ENCODE assay signal across 38 cellular contexts in genomic region chr16:84131118-84131517, GRCh38. TPM values are rescaled to one million over a fixed set of nuclear protein-coding genes. Genes with fewer than 3 reads are reported as not detected.
"Had no signal": no experiment of that assay in that cellular context is flagged by ENCODE, and none has a peak within 500 bp of the region (broad histone marks: within the 10 kb centered on the region; RNA-seq: fewer than 3 reads in every experiment).

No MANE protein-coding gene starts in this region.

- H3K4me1 ChIP-seq: body of pancreas, breast epithelium, esophagus squamous epithelium, gastroesophageal sphincter had no signal

- ATAC-seq: activated CD4-positive, alpha-beta T cell treated with anti-CD3 and anti-CD28 coated beads for 36 hours; activated CD8-positive, alpha-beta memory T cell treated with anti-CD3 and anti-CD28 coated beads, Interleukin-2, amount 10 ng/mL, durations not matched to agents 7 days and 5 days; activated CD8-positive, alpha-beta T cell treated with anti-CD3 and anti-CD28 coated beads, Interleukin-2, amount 10 ng/mL, durations not matched to agents 7 days and 5 days; activated naive CD8-positive, alpha-beta T cell treated with anti-CD3 and anti-CD28 coated beads, Interleukin-2, amount 50 U/mL, for 24 hours; body of pancreas; effector memory CD8-positive, alpha-beta T cell; gastroesophageal sphincter; T-helper 17 cell had no signal

- H3K4me3 ChIP-seq: adrenal gland, body of pancreas, breast epithelium, cardiac muscle cell, esophagus squamous epithelium, gastroesophageal sphincter had no signal

- H3K9me3 ChIP-seq: adrenal gland, body of pancreas, breast epithelium, esophagus squamous epithelium, gastroesophageal sphincter had no signal

- DNase-seq: activated CD4-positive, alpha-beta memory T cell treated with anti-CD3 and anti-CD28 coated beads for 36 hours; activated CD4-positive, alpha-beta T cell treated with anti-CD3 and anti-CD28 coated beads for 36 hours; activated CD4-positive, alpha-beta T cell treated with anti-CD3 and anti-CD28 coated beads, Interleukin-2, amount 10 ng/mL, durations not matched to agents 24 days and 14 days; activated CD4-positive, CD25-positive, alpha-beta regulatory T cell; activated CD4-positive, CD25-positive, alpha-beta regulatory T cell treated with anti-CD3 and anti-CD28 coated beads, Interleukin-2, amount 50 U/mL, for 72 hours; activated CD8-positive, alpha-beta memory T cell treated with anti-CD3 and anti-CD28 coated beads, Interleukin-2, amount 10 ng/mL, durations not matched to agents 7 days and 5 days; activated CD8-positive, alpha-beta memory T cell treated with anti-CD3 and anti-CD28 coated beads, Interleukin-2, amount 50 U/mL, for 4 hours; activated CD8-positive, alpha-beta T cell treated with anti-CD3 and anti-CD28 coated beads, Interleukin-2, amount 10 ng/mL, durations not matched to agents 7 days and 5 days; activated effector memory CD4-positive, alpha-beta T cell treated with anti-CD3 and anti-CD28 coated beads, Interleukin-2, amount 50 U/mL, for 16 hours; activated naive CD4-positive, alpha-beta T cell treated with anti-CD3 and anti-CD28 coated beads for 36 hours; activated naive CD8-positive, alpha-beta T cell treated with anti-CD3 and anti-CD28 coated beads for 36 hours; activated naive CD8-positive, alpha-beta T cell treated with anti-CD3 and anti-CD28 coated beads, Interleukin-2, amount 50 U/mL, for 24 hours; activated T-cell treated with anti-CD3 and anti-CD28 coated beads, Interleukin-2, amount 50 U/mL, for 1 hour; activated T-cell treated with anti-CD3 and anti-CD28 coated beads, Interleukin-2, amount 50 U/mL, for 48 hours; adrenal gland; amygdala; aorta; body of pancreas; cortex of kidney; dermis blood vessel endothelial cell; effector CD4-positive, alpha-beta T cell; effector memory CD8-positive, alpha-beta T cell; esophagus squamous epithelium; foreskin melanocyte; T-helper 1 cell; T-helper 17 cell; T1000 had no signal

- H3K36me3 ChIP-seq: breast epithelium had no signal

- H3K27me3 ChIP-seq: adrenal gland, body of pancreas, breast epithelium, cardiac muscle cell, esophagus squamous epithelium, gastroesophageal sphincter had no signal

- H3K27ac ChIP-seq: adrenal gland, body of pancreas, breast epithelium, epithelial cell of prostate, esophagus squamous epithelium, gastroesophageal sphincter had no signal

RNA-seq across cellular contexts. Expression of gene DNAAF1, which starts 14.0 kb away (rescaled TPM):
- total RNA-seq: activated CD4-positive, alpha-beta memory T cell treated with anti-CD3 and anti-CD28 coated beads for 36 hours; activated CD4-positive, alpha-beta T cell treated with anti-CD3 and anti-CD28 coated beads, Interleukin-2, amount 10 ng/mL, durations not matched to agents 24 days and 14 days; activated CD8-positive, alpha-beta memory T cell treated with anti-CD3 and anti-CD28 coated beads, Interleukin-2, amount 10 ng/mL, durations not matched to agents 7 days and 5 days; activated CD8-positive, alpha-beta T cell treated with anti-CD3 and anti-CD28 coated beads, Interleukin-2, amount 10 ng/mL, durations not matched to agents 7 days and 5 days; activated naive CD4-positive, alpha-beta T cell treated with anti-CD3 and anti-CD28 coated beads for 36 hours; activated T-helper 1 cell treated with anti-CD3 and anti-CD28 coated beads, Interleukin-12 subunit alpha, Interleukin-12 subunit beta, Interleukin-2, Interleukin-4 antibody, amounts not matched to agents 30 ng/mL and 10 ng/mL and 1 ng/mL, durations not matched to agents 14 hours and 24 hours and 36 hours; endothelial cell of umbilical vein; fibroblast of lung; fibroblast of villous mesenchyme; glomerular endothelial cell; T-helper 17 cell had no signal
- polyA plus RNA-seq: fibroblast of lung had no signal

RNA-seq across cellular contexts. Expression of gene ADAD2, which starts 59.8 kb away (rescaled TPM):
- total RNA-seq: activated CD4-positive, alpha-beta T cell treated with anti-CD3 and anti-CD28 coated beads, Interleukin-2, amount 10 ng/mL, durations not matched to agents 24 days and 14 days; activated CD8-positive, alpha-beta memory T cell treated with anti-CD3 and anti-CD28 coated beads, Interleukin-2, amount 10 ng/mL, durations not matched to agents 7 days and 5 days; activated T-helper 1 cell treated with anti-CD3 and anti-CD28 coated beads, Interleukin-12 subunit alpha, Interleukin-12 subunit beta, Interleukin-2, Interleukin-4 antibody, amounts not matched to agents 30 ng/mL and 10 ng/mL and 1 ng/mL, durations not matched to agents 14 hours and 24 hours and 36 hours; activated T-helper 2 cell treated with anti-CD3 and anti-CD28 coated beads, Interferon-gamma antibody, Interleukin-2, Interleukin-4, amounts not matched to agents 10 μg/mL and 5 μg/mL and 100 μg/mL, durations not matched to agents 14 hours and 24 hours and 36 hours; cardiac muscle cell; cerebellum; dermis blood vessel endothelial cell; endothelial cell of umbilical vein; fibroblast of lung; fibroblast of villous mesenchyme; T-helper 17 cell had no signal
- polyA plus RNA-seq: cardiac muscle cell, fibroblast of lung had no signal
